ENCODE assay signal across 26 cellular contexts in the genomic region with DNA sequence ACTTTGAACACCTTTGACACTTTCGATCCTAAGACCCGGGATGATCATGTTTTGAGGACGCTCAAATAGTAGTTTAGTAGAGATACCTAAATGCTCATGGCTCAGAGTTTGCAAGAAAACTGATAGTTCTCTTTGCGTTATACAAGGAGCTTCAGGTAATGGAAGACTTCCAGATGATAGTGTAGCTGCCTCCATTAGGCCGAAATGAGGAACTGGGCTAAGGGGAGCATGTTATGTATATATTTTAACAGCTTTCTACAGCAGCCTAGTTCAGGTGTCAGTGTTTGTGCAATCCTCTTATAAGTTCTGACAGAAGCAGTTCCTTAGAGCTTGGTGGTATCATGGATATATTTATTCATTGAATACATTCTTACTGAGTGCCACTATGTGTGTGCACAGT.
DNase-seq lines count a peak whose midpoint lies in the region; ATAC-seq, FAIRE-seq and TF ChIP-seq lines count a peak whose summit lies in the region.
"Had no signal": no experiment of that assay in that cellular context is flagged by ENCODE, and none has a peak within 500 bp of the region (broad histone marks: within the 10 kb centered on the region; RNA-seq: fewer than 3 reads in every experiment).

No MANE protein-coding gene starts in this region.

- H4K20me1 ChIP-seq in GM23338 (replicated peaks; ENCODE audit: insufficient read depth), result no peaks in the 10 kb centered on the region
- H4K20me1 ChIP-seq in K562 (replicated peaks; ENCODE audit: control insufficient read depth, insufficient read depth, low read length), result peaks cover 4% of the 10 kb centered on the region; the same call in 1 of the 2 replicates
- H4K20me1 ChIP-seq: BLaER1 treated with 17β-estradiol and CSF1 and Interleukin-3, amounts not matched to agents 10 nM and 100 nM had no signal

- H3K27me3 Mint-ChIP-seq in GM23338 (ENCODE audit: insufficient read depth, low read depth, poor library complexity) (no peaks in the 10 kb centered on the region), osteocyte (ENCODE audit: unreplicated experiment) (no peaks in the 10 kb centered on the region)
- H3K27me3 Mint-ChIP-seq: CD4-positive, alpha-beta T cell; CD8-positive, alpha-beta memory T cell had no signal

- no peak overlapping the region for H3K4me2 ChIP-seq in GM23338
- no peak overlapping the region for H3K4me2 ChIP-seq in K562 (ENCODE audit: insufficient read depth, low read length)
- H3K4me2 ChIP-seq: A549; BLaER1 treated with 17β-estradiol and CSF1 and Interleukin-3, amounts not matched to agents 10 nM and 100 nM had no signal

- TF ChIP-seq POLR2A in K562 (conservative IDR thresholded peaks at IDR 0.05), result no peak

- ATAC-seq in GM23338, result no peak
- ATAC-seq in K562, result no peak
- ATAC-seq: A549, GM12878 had no signal

- WGBS in K562 (ENCODE audit: insufficient coverage, low coverage, missing lambda C conversion rate), result 0% methylated on average over 5 of the region's 5 CpGs

- H3K9me3 Mint-ChIP-seq in GM23338, result no peaks in the 10 kb centered on the region
- no peaks in the 10 kb centered on the region for H3K9me3 Mint-ChIP-seq in osteocyte (ENCODE audit: unreplicated experiment)
- H3K9me3 Mint-ChIP-seq: CD4-positive, alpha-beta T cell; CD8-positive, alpha-beta memory T cell had no signal

- no peaks in the 10 kb centered on the region for H3K9me1 ChIP-seq in K562 (ENCODE audit: control insufficient read depth, insufficient read depth, low read length)

- DNase-seq in NCI-H510A treated with DMSO at 0.1 percent for 48 hours (lab: John Stamatoyannopoulos, UW), result peak; percentile 7
- no peak for DNase-seq in NCI-H510A (lab: John Stamatoyannopoulos, UW)
- no peak for DNase-seq in GM23338 (ENCODE audit: low spot score)
- no peak for DNase-seq in K562 (ENCODE audit: extremely low read depth in 1 of 4, low spot score in 3 of 4)
- peak; percentile 13 for DNase-seq in osteocyte (ENCODE audit: extremely low spot score, unreplicated experiment)
- DNase-seq in WERI-Rb-1, result no peak
- DNase-seq in dedifferentiated amniotic fluid mesenchymal stem cell (ENCODE audit: extremely low spot score), result no peak
- DNase-seq: 8988T; ACHN; AML-193; BE2C; CD4-positive, alpha-beta T cell; CD8-positive, alpha-beta memory T cell; DMS 273 treated with DMSO at 0.1 percent for 48 hours; DMS79; EL; GDM1; GOT3; H7; HCEC 1CT had no signal

- H3K36me3 ChIP-seq in GM23338 (ENCODE audit: insufficient read depth) (no peaks in the 10 kb centered on the region), K562 (ENCODE audit: control insufficient read depth, insufficient read depth, low read length) (no peaks in the 10 kb centered on the region), WERI-Rb-1 (no peaks in the 10 kb centered on the region)
- H3K36me3 ChIP-seq: BE2C had no signal

- FAIRE-seq in K562 (lab: Jason Lieb, UNC), result no peak
- FAIRE-seq: A549, D721Med, GM12878, GM18507 had no signal

- TF ChIP-seq EP300 in K562 (IDR thresholded peaks at IDR 0.05; ENCODE audit: low read length), result no peak

- no peaks in the 10 kb centered on the region for H3K9me2 ChIP-seq in GM23338 (ENCODE audit: insufficient read depth)

- H2AFZ ChIP-seq in GM23338, result 0 out of 2 replicates have a peak overlapping the region, but pooled peaks have one; percentile 16
- H2AFZ ChIP-seq in K562 (ENCODE audit: low read depth, low read length), result no peak overlapping the region

- CTCF ChIA-PET in K562 (lab: Yijun Ruan, JAX; ENCODE audit: low intra/inter-chr PET ratio), result no interaction called here

- no peaks in the 10 kb centered on the region for H3K27me3 ChIP-seq in GM23338 (ENCODE audit: insufficient read depth)
- peaks cover 4 to 24% of the 10 kb centered on the region in 2 experiments; a peak in 4 of 5 replicates for H3K27me3 ChIP-seq in K562 (ENCODE audit: control insufficient read depth in 2 of 2, insufficient read depth in 2 of 2, low read length in 2 of 2)
- H3K27me3 ChIP-seq in WERI-Rb-1 (ENCODE audit: insufficient read depth, low read depth, severe bottlenecking), result no peaks in the 10 kb centered on the region
- H3K27me3 ChIP-seq: BE2C; BLaER1 treated with 17β-estradiol and CSF1 and Interleukin-3, amounts not matched to agents 10 nM and 100 nM had no signal

- H3K4me3 Mint-ChIP-seq in GM23338 (no peak overlapping the region), osteocyte (ENCODE audit: unreplicated experiment) (no peak overlapping the region)
- H3K4me3 Mint-ChIP-seq: CD14-positive monocyte; CD4-positive, alpha-beta T cell; CD8-positive, alpha-beta memory T cell had no signal

- H3K4me1 ChIP-seq in GM23338 (ENCODE audit: insufficient read depth) (peaks cover 10% of the 10 kb centered on the region), K562 (replicated peaks in 1 of 2; ENCODE audit: control insufficient read depth in 2 of 2, insufficient read depth in 2 of 2, low read length in 2 of 2) (no peaks in the 10 kb centered on the region)
- H3K4me1 ChIP-seq: A549; BE2C; BLaER1 treated with 17β-estradiol and CSF1 and Interleukin-3, amounts not matched to agents 10 nM and 100 nM had no signal

- H3K4me1 Mint-ChIP-seq in GM23338, result peaks cover 21% of the 10 kb centered on the region
- H3K4me1 Mint-ChIP-seq in osteocyte (ENCODE audit: unreplicated experiment), result peaks cover 8% of the 10 kb centered on the region

- POLR2A ChIA-PET in K562 (lab: Yijun Ruan, JAX), result interaction anchor here (1.6 kb wide), 1 partner anchor 10 kb away, joined by 3 read pairs; no protein-coding TSS in a partner anchor

- TF ChIP-seq CTCF in GM23338 (conservative IDR thresholded peaks at IDR 0.05; ENCODE audit: low read depth in 2 of 2) (no peak), K562 (IDR thresholded peaks at IDR 0.05 in 2 of 3, conservative IDR thresholded peaks at IDR 0.05 in 1 of 3; ENCODE audit: insufficient read depth in 2 of 3, low read depth in 1 of 3, low read length in 3 of 3) (no peak), osteocyte (IDR thresholded peaks at IDR 0.05) (no peak), WERI-Rb-1 (IDR thresholded peaks at IDR 0.05; ENCODE audit: low read depth, low read length) (no peak)

- H3K27ac ChIP-seq in GM23338 (ENCODE audit: low read depth), result no peak overlapping the region
- no peak overlapping the region for H3K27ac ChIP-seq in K562 (ENCODE audit: extremely low read depth, low read depth, low read length)
- no peak overlapping the region for H3K27ac ChIP-seq in WERI-Rb-1
- H3K27ac ChIP-seq: A549; BLaER1 treated with 17β-estradiol and CSF1 and Interleukin-3, amounts not matched to agents 10 nM and 100 nM had no signal

- intact Hi-C loops in K562 (cut with micrococcal nuclease), result no loop called here

- H3F3A ChIP-seq in GM23338 (replicated peaks; ENCODE audit: low read depth), result no peaks in the 10 kb centered on the region

- no peak overlapping the region for H3K27ac Mint-ChIP-seq in GM23338
- H3K27ac Mint-ChIP-seq in osteocyte (ENCODE audit: unreplicated experiment), result no peak overlapping the region
- H3K27ac Mint-ChIP-seq: CD4-positive, alpha-beta T cell; CD8-positive, alpha-beta memory T cell had no signal

- in situ Hi-C loops in K562 (cut with MboI), result loop anchor here (10.0 kb wide), 1 partner anchor 583 kb away; no protein-coding TSS in a partner anchor

- H3K9me3 ChIP-seq in K562 (replicated peaks; ENCODE audit: control insufficient read depth, insufficient read depth, low read depth, low read length) (no peaks in the 10 kb centered on the region), WERI-Rb-1 (ENCODE audit: severe bottlenecking) (no peaks in the 10 kb centered on the region)
- H3K9me3 ChIP-seq: A549; BE2C; BLaER1 treated with 17β-estradiol and CSF1 and Interleukin-3, amounts not matched to agents 10 nM and 100 nM had no signal

- TF ChIP-seq RAD21 in K562 (CRISPR knock-in tag; conservative IDR thresholded peaks at IDR 0.05 in 1 of 2, IDR thresholded peaks at IDR 0.05 in 1 of 2), result no peak

- no peak overlapping the region for H3K4me3 ChIP-seq in GM23338
- no peak overlapping the region for H3K4me3 ChIP-seq in K562
- no peak overlapping the region for H3K4me3 ChIP-seq in WERI-Rb-1 (ENCODE audit: low read depth, low read length)
- H3K4me3 ChIP-seq: A549; BLaER1 treated with 17β-estradiol and CSF1 and Interleukin-3, amounts not matched to agents 10 nM and 100 nM; GM12878 had no signal

- BruUV-seq in K562 (replicated peaks; lab: Mats Ljungman, UMichigan), result no TSS peak

- H3K79me2 ChIP-seq in GM23338 (replicated peaks; ENCODE audit: insufficient read depth), result no peaks in the 10 kb centered on the region
- H3K79me2 ChIP-seq in K562 (ENCODE audit: control insufficient read depth, insufficient read depth, low read length), result no peaks in the 10 kb centered on the region

- no peaks in the 10 kb centered on the region for H3K36me3 Mint-ChIP-seq in GM23338 (ENCODE audit: low read depth)
- peaks cover 11% of the 10 kb centered on the region for H3K36me3 Mint-ChIP-seq in osteocyte (ENCODE audit: unreplicated experiment)

- no peak overlapping the region for H3K9ac ChIP-seq in K562 (ENCODE audit: insufficient read depth in 1 of 2, low read depth in 2 of 2, low read length in 2 of 2)
- H3K9ac ChIP-seq: BLaER1 treated with 17β-estradiol and CSF1 and Interleukin-3, amounts not matched to agents 10 nM and 100 nM had no signal

TF ChIP-seq in GM23338, 12 proteins besides CTCF, POLR2A, EP300 and RAD21 (continues in another document):
- TF ChIP-seq ZNF331 (CRISPR knock-in tag; IDR thresholded peaks at IDR 0.05; ENCODE audit: low read depth) (no peak), CREB1 (CRISPR knock-in tag; IDR thresholded peaks at IDR 0.05; ENCODE audit: low read depth) (no peak), STAT1 (IDR thresholded peaks at IDR 0.05; ENCODE audit: unreplicated experiment) (no peak)

TF ChIP-seq in K562, 482 proteins besides CTCF, POLR2A, EP300 and RAD21 (continues in another document):
- peak; percentile 74; the same call in 1 of the 2 replicates for TF ChIP-seq SPI1 (IDR thresholded peaks at IDR 0.05; ENCODE audit: borderline replicate concordance, low read depth, low read length)

Comparison
In these comparisons a context has a peak if more than half of its experiments do, and no peak if none do; other contexts are left out.
1. DNase-seq: peak in NCI-H510A treated with DMSO at 0.1 percent for 48 hours (single experiment) and osteocyte (single experiment); none in NCI-H510A (single experiment), GM23338 (single experiment), K562 (0 of 4), WERI-Rb-1 (single experiment) and dedifferentiated amniotic fluid mesenchymal stem cell (single experiment).